Comparison of ENCODE assay signal across 35 cellular contexts in genomic region chr2:68901561-68901960, GRCh38. TPM values are rescaled to one million over a fixed set of nuclear protein-coding genes. Genes with fewer than 3 reads are reported as not detected.
"Had no signal": no experiment of that assay in that cellular context is flagged by ENCODE, and none has a peak within 500 bp of the region (broad histone marks: within the 10 kb centered on the region; RNA-seq: fewer than 3 reads in every experiment).

No MANE protein-coding gene starts in this region.

- H3K9me3 ChIP-seq: neutrophil, pancreas, prostate gland, suprapubic skin, testis, transverse colon, upper lobe of right lung, uterus had no signal

- H3K27ac Mint-ChIP-seq: naive thymus-derived CD8-positive, alpha-beta T cell; natural killer cell treated with Interleukin-12 subunit alpha and Interleukin-12 subunit beta and Interleukin-15 and Interleukin-18, amount 100 ng/mL, for 72 hours; nephron progenitor cell; stimulated activated memory B cell treated with anti-CD40 and anti-IgM and Interleukin-4, amounts not matched to agents 10 μg/mL and 1 μg/mL and 100 μg/mL, for 72 hours; stimulated activated naive CD8-positive, alpha-beta T cell treated with anti-CD3 and anti-CD28 coated beads, Interleukin-15, amount 100 ng/mL, for 72 hours; type B pancreatic cell had no signal

- H3K27me3 Mint-ChIP-seq: stimulated activated memory B cell treated with anti-CD40 and anti-IgM and Interleukin-4, amounts not matched to agents 10 μg/mL and 1 μg/mL and 100 μg/mL, for 72 hours; stimulated activated naive CD8-positive, alpha-beta T cell treated with anti-CD3 and anti-CD28 coated beads, Interleukin-15, amount 100 ng/mL, for 72 hours; type B pancreatic cell had no signal

- H3K27me3 ChIP-seq: neutrophil, pancreas, spleen, testis, tibial artery, transverse colon, upper lobe of right lung, uterus had no signal

- FAIRE-seq: pancreas had no signal

- ATAC-seq: naive thymus-derived CD8-positive, alpha-beta T cell; natural killer cell treated with Interleukin-12 subunit alpha and Interleukin-12 subunit beta and Interleukin-15 and Interleukin-18, amount 100 ng/mL, for 72 hours; pancreas; right cardiac atrium; sciatic nerve; stimulated activated memory B cell treated with anti-CD40 and anti-IgM and Interleukin-4, amounts not matched to agents 10 μg/mL and 1 μg/mL and 100 μg/mL, for 72 hours; stimulated activated naive CD8-positive, alpha-beta T cell treated with anti-CD3 and anti-CD28 coated beads, Interleukin-15, amount 100 ng/mL, for 72 hours; stimulated activated naive CD8-positive, alpha-beta T cell treated with anti-CD3 and anti-CD28 coated beads, Interleukin-15, Interleukin-2, amounts not matched to agents 100 U/mL and 50 U/mL, for 24 hours; upper lobe of right lung had no signal

- H3K4me3 Mint-ChIP-seq: naive thymus-derived CD8-positive, alpha-beta T cell; natural killer cell treated with Interleukin-12 subunit alpha and Interleukin-12 subunit beta and Interleukin-15 and Interleukin-18, amount 100 ng/mL, for 72 hours; nephron progenitor cell; neural crest cell; stimulated activated memory B cell treated with anti-CD40 and anti-IgM and Interleukin-4, amounts not matched to agents 10 μg/mL and 1 μg/mL and 100 μg/mL, for 72 hours; stimulated activated naive CD8-positive, alpha-beta T cell treated with anti-CD3 and anti-CD28 coated beads, Interleukin-15, amount 100 ng/mL, for 72 hours; type B pancreatic cell had no signal

- H3K36me3 Mint-ChIP-seq: stimulated activated memory B cell treated with anti-CD40 and anti-IgM and Interleukin-4, amounts not matched to agents 10 μg/mL and 1 μg/mL and 100 μg/mL, for 72 hours; type B pancreatic cell had no signal

- H3K27ac ChIP-seq: neutrophil, pancreas, prostate gland, skin epidermis, spleen, suprapubic skin, testis, tibial artery, transverse colon, upper lobe of right lung, uterus had no signal

- H3K36me3 ChIP-seq: neutrophil, pancreas, prostate gland, spleen, suprapubic skin, tibial artery, transverse colon, upper lobe of right lung, uterus had no signal

- H3K4me2 ChIP-seq: smooth muscle cell had no signal

- H3K4me3 ChIP-seq: pancreas, prostate gland, skin epidermis, smooth muscle cell, spleen, suprapubic skin, testis, tibial artery, transverse colon, upper lobe of right lung, uterus had no signal

- H3K4me1 ChIP-seq: pancreas, prostate gland, suprapubic skin, testis, tibial artery, transverse colon, upper lobe of right lung, uterus had no signal

- H3K4me1 Mint-ChIP-seq: nephron progenitor cell, neural crest cell had no signal

- DNase-seq: naive thymus-derived CD8-positive, alpha-beta T cell; nephron progenitor cell; nucleus accumbens; pancreas; right cardiac atrium; spleen; stimulated activated CD4-positive, alpha-beta T cell treated with anti-CD3 and anti-CD28 coated beads, Interleukin-12 subunit alpha, Interleukin-12 subunit beta, amount 100 ng/mL, for 4 hours; stimulated activated CD4-positive, alpha-beta T cell treated with anti-CD3 and anti-CD28 coated beads, Interleukin-1b, Interleukin-23, amount 100 ng/mL, for 48 hours; stimulated activated CD4-positive, alpha-beta T cell treated with anti-CD3 and anti-CD28 coated beads, Interleukin-4, amount 100 ng/mL, for 1 hour; stimulated activated CD4-positive, alpha-beta T cell treated with anti-CD3 and anti-CD28 coated beads, Interleukin-4, amount 100 ng/mL, for 4 hours; stimulated activated CD8-positive, alpha-beta memory T cell treated with anti-CD3 and anti-CD28 coated beads, Interleukin-4, amount 100 ng/mL, for 48 hours; stimulated activated naive CD4-positive, alpha-beta T cell; stimulated activated naive CD8-positive, alpha-beta T cell treated with anti-CD3 and anti-CD28 coated beads, Interleukin-15, amount 100 ng/mL, for 72 hours; stimulated activated naive CD8-positive, alpha-beta T cell treated with anti-CD3 and anti-CD28 coated beads, Interleukin-15, Interleukin-2, amounts not matched to agents 100 U/mL and 50 U/mL, for 24 hours; substantia nigra; testis; tibial artery; transverse colon; upper lobe of right lung; uterus had no signal

RNA-seq across cellular contexts. Expression of gene BMP10, which starts 30.4 kb away (rescaled TPM):
- total RNA-seq: naive thymus-derived CD8-positive, alpha-beta T cell; natural killer cell treated with Interleukin-12 subunit alpha and Interleukin-12 subunit beta and Interleukin-15 and Interleukin-18, amount 100 ng/mL, for 72 hours; neural crest cell; omental fat pad; osteocyte; pancreas; prostate gland; renal cortical epithelial cell; sciatic nerve; smooth muscle cell; spleen; suprapubic skin; testis; transverse colon; urinary bladder; uterus had no signal
- polyA plus RNA-seq: naive thymus-derived CD8-positive, alpha-beta T cell; pancreas; smooth muscle cell; spleen; urinary bladder had no signal

RNA-seq across cellular contexts. Expression of gene GKN2, which starts 51.1 kb away (rescaled TPM):
- total RNA-seq: naive thymus-derived CD8-positive, alpha-beta T cell; natural killer cell treated with Interleukin-12 subunit alpha and Interleukin-12 subunit beta and Interleukin-15 and Interleukin-18, amount 100 ng/mL, for 72 hours; neural crest cell; omental fat pad; osteocyte; posterior vena cava; prostate gland; renal cortical epithelial cell; right cardiac atrium; sciatic nerve; smooth muscle cell; spleen; suprapubic skin; testis; transverse colon; urinary bladder; uterus had no signal
- polyA plus RNA-seq: naive thymus-derived CD8-positive, alpha-beta T cell; right cardiac atrium; smooth muscle cell; urinary bladder had no signal
